1 cellular context compared by ENCODE assay signal in the genomic region with DNA sequence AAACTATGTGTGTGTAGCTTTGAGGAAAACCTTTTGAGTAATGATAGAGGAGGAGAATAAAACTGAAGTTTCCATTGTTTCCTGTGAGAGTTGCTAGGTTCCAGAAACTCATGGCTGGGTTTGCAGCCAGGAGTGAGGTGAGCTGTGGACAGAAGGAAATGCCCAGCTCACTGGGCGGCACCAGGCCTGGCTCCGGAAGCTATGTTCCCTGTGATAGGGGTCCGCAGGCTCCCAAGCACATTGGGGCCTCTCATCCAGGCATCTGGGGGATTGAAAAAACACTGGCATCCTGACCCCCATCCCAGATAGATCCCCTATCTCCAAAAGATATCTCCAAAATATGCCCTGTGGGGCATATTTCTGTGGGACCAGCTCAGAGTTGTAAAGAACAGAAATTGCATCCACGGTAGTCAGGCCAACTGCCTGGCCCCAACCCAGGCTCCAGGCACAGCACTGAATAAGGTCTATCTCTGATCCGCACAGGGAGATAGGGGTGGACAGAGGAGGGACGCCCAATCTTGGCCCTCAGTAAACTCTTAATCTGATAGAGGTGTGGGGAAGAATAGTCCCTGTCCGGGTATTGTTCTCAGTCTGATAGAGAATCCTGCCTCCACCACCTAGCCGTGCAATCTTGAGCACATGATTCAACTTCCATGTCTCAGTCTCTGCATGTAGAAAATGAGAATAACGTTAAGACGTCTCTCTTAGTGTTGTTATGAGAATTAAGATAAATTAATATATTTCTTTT.
TF ChIP-seq lines count a peak whose summit lies in the region.

No MANE protein-coding gene starts in this region.

TF ChIP-seq in HepG2, 621 proteins besides CTCF, POLR2A, EP300 and RAD21:
- TF ChIP-seq ZNF232 (CRISPR knock-in tag; IDR thresholded peaks at IDR 0.05; ENCODE audit: borderline replicate concordance) (no peak), IKZF5 (CRISPR knock-in tag; IDR thresholded peaks at IDR 0.05) (0 out of 2 replicates have a peak, but pooled peaks have one; percentile 6), ZBTB39 (CRISPR knock-in tag; IDR thresholded peaks at IDR 0.05) (no peak), RBAK (CRISPR knock-in tag; IDR thresholded peaks at IDR 0.05) (no peak), YEATS2 (CRISPR knock-in tag; IDR thresholded peaks at IDR 0.05; ENCODE audit: borderline replicate concordance) (peak; percentile 7; the same call in 1 of the 2 replicates), ZNF441 (CRISPR knock-in tag; IDR thresholded peaks at IDR 0.05; ENCODE audit: borderline replicate concordance) (no peak), KMT2B (CRISPR knock-in tag; IDR thresholded peaks at IDR 0.05) (0 out of 2 replicates have a peak, but pooled peaks have one; percentile 26)
